1 cellular context compared by ENCODE assay signal in the genomic region with DNA sequence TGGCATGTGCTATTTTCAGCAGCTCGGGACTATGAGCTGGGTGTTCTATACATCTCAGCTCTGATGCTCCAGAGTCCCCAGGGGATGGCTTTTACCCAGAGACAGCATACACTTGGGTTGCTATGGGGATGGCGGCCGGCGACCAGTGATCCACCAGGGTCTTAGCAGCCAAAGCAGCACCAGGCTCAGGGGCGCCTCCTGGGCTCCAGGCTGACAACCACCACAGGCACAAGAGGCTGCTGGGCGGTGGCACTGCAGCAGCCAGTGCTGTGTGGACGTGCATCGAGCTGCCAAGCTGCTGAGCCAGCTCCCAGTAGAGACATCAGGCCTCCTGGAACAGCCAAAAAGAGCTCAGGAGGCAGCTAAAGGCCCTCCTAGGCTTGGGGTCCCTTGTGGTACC.
TF ChIP-seq lines count a peak whose summit lies in the region.

No MANE protein-coding gene starts in this region.

TF ChIP-seq in HCT116, 20 proteins besides CTCF, POLR2A, EP300 and RAD21:
- TF ChIP-seq EZH2phosphoT487 (IDR thresholded peaks at IDR 0.05; ENCODE audit: borderline replicate concordance) (no peak), CBX3 (IDR thresholded peaks at IDR 0.05; ENCODE audit: low read depth) (no peak), ELF1 (IDR thresholded peaks at IDR 0.05; ENCODE audit: borderline replicate concordance, low read depth) (no peak), FOSL1 (IDR thresholded peaks at IDR 0.05; ENCODE audit: low read depth) (no peak), ZNF274 (IDR thresholded peaks at IDR 0.05; ENCODE audit: low read depth, low read length) (no peak), CEBPB (IDR thresholded peaks at IDR 0.05; ENCODE audit: low read depth) (no peak), JUND (IDR thresholded peaks at IDR 0.05) (no peak), YY1 (IDR thresholded peaks at IDR 0.05; ENCODE audit: extremely low read depth, insufficient replicate concordance, low read depth, low read length) (no peak), SP1 (IDR thresholded peaks at IDR 0.05; ENCODE audit: low read depth) (no peak), TCF7L2 (IDR thresholded peaks at IDR 0.05; ENCODE audit: borderline replicate concordance, extremely low read depth, insufficient read depth, insufficient read length) (no peak), EGR1 (IDR thresholded peaks at IDR 0.05; ENCODE audit: low read depth) (no peak), SIN3A (IDR thresholded peaks at IDR 0.05; ENCODE audit: low read depth) (no peak)
- TF ChIP-seq, protein P1, sequence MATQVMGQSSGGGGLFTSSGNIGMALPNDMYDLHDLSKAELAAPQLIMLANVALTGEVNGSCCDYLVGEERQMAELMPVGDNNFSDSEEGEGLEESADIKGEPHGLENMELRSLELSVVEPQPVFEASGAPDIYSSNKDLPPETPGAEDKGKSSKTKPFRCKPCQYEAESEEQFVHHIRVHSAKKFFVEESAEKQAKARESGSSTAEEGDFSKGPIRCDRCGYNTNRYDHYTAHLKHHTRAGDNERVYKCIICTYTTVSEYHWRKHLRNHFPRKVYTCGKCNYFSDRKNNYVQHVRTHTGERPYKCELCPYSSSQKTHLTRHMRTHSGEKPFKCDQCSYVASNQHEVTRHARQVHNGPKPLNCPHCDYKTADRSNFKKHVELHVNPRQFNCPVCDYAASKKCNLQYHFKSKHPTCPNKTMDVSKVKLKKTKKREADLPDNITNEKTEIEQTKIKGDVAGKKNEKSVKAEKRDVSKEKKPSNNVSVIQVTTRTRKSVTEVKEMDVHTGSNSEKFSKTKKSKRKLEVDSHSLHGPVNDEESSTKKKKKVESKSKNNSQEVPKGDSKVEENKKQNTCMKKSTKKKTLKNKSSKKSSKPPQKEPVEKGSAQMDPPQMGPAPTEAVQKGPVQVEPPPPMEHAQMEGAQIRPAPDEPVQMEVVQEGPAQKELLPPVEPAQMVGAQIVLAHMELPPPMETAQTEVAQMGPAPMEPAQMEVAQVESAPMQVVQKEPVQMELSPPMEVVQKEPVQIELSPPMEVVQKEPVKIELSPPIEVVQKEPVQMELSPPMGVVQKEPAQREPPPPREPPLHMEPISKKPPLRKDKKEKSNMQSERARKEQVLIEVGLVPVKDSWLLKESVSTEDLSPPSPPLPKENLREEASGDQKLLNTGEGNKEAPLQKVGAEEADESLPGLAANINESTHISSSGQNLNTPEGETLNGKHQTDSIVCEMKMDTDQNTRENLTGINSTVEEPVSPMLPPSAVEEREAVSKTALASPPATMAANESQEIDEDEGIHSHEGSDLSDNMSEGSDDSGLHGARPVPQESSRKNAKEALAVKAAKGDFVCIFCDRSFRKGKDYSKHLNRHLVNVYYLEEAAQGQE (IDR thresholded peaks at IDR 0.05; ENCODE audit: low read depth) = no peak
- TF ChIP-seq, protein P2, sequence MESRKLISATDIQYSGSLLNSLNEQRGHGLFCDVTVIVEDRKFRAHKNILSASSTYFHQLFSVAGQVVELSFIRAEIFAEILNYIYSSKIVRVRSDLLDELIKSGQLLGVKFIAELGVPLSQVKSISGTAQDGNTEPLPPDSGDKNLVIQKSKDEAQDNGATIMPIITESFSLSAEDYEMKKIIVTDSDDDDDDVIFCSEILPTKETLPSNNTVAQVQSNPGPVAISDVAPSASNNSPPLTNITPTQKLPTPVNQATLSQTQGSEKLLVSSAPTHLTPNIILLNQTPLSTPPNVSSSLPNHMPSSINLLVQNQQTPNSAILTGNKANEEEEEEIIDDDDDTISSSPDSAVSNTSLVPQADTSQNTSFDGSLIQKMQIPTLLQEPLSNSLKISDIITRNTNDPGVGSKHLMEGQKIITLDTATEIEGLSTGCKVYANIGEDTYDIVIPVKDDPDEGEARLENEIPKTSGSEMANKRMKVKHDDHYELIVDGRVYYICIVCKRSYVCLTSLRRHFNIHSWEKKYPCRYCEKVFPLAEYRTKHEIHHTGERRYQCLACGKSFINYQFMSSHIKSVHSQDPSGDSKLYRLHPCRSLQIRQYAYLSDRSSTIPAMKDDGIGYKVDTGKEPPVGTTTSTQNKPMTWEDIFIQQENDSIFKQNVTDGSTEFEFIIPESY (IDR thresholded peaks at IDR 0.05; ENCODE audit: extremely low read depth, insufficient replicate concordance, low read length) = no peak
- TF ChIP-seq, protein P3, sequence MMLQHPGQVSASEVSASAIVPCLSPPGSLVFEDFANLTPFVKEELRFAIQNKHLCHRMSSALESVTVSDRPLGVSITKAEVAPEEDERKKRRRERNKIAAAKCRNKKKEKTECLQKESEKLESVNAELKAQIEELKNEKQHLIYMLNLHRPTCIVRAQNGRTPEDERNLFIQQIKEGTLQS (IDR thresholded peaks at IDR 0.05) = no peak
